1 cellular context compared by ENCODE assay signal in genomic region chr6:144895313-144895712, GRCh38.
TF ChIP-seq lines count a peak whose summit lies in the region.

No MANE protein-coding gene starts in this region.

TF ChIP-seq in SK-N-SH, 30 proteins besides CTCF, POLR2A, EP300 and RAD21 (continued from another document):
- TF ChIP-seq CHD2 (IDR thresholded peaks at IDR 0.05; ENCODE audit: low read length, partially characterized antibody) (no peak), YY1 (IDR thresholded peaks at IDR 0.05; ENCODE audit: low read depth) (no peak), JUND (IDR thresholded peaks at IDR 0.05) (no peak), FOXJ3 (CRISPR knock-in tag; IDR thresholded peaks at IDR 0.05) (no peak), ZBTB33 (IDR thresholded peaks at IDR 0.05; ENCODE audit: borderline replicate concordance, low read depth) (no peak)
